ENCODE assay signal across 1 cellular context in the genomic region with DNA sequence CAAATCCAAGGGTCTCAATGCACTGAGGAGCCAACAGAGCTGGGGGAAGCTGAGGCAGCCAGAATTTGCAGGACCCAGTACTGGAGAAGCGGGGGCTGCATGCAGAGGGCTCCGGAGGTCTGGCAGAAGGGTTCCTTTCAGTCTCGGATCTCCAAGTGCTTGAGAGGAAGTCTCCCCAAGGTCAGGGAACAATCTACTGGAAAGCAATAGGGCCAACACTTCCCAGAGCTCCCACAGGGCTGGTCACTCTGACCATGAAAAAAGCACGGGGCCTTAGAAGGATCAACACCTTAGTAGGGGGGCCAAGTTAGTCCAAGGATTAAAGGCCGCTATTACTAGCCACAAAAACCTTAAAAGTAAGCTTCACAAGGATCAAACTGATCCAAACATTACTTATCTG.
TF ChIP-seq lines count a peak whose summit lies in the region.

No MANE protein-coding gene starts in this region.

TF ChIP-seq in K562, 482 proteins besides CTCF, POLR2A, EP300 and RAD21 (continued from another document):
- no peak for TF ChIP-seq RBM17 (IDR thresholded peaks at IDR 0.05; ENCODE audit: borderline replicate concordance, low read depth, low read length)
- TF ChIP-seq CHD2 (IDR thresholded peaks at IDR 0.05; ENCODE audit: low read depth, low read length) = no peak
- no peak for TF ChIP-seq FOXJ3 (CRISPR knock-in tag; IDR thresholded peaks at IDR 0.05)
- TF ChIP-seq ETS2 (tag; IDR thresholded peaks at IDR 0.05; ENCODE audit: borderline replicate concordance, poor library complexity, severe bottlenecking) = no peak
- TF ChIP-seq TSC22D4 (tag; IDR thresholded peaks at IDR 0.05) = no peak
TF ChIP-seq in K562: peak in this region for 0.
